ENCODE assay signal across 1 cellular context in the genomic region with DNA sequence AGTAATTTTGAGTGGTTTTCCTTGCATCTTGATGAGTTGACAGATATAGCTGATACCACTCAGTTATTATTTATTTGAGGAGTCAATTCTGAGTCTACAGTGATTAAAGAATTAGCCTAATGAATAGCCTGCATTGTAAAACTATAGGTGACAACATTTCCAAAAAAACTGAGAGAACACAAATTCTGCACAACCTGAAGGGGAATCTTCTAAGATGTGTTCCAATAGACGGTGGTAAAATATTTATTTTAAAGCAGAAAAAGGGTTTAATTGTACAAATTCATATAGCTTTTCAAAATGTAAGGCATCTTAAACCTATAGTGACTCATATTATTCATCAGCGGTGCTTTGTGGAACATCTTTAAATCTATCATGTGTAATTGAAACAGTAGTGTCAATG.
TF ChIP-seq lines count a peak whose summit lies in the region.

No MANE protein-coding gene starts in this region.

TF ChIP-seq in HCT116, 20 proteins besides CTCF, POLR2A, EP300 and RAD21 (continued from another document):
- TF ChIP-seq, protein P1, sequence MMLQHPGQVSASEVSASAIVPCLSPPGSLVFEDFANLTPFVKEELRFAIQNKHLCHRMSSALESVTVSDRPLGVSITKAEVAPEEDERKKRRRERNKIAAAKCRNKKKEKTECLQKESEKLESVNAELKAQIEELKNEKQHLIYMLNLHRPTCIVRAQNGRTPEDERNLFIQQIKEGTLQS (IDR thresholded peaks at IDR 0.05), result no peak
- TF ChIP-seq SRF (IDR thresholded peaks at IDR 0.05; ENCODE audit: low read depth), result no peak
- TF ChIP-seq, protein P2, sequence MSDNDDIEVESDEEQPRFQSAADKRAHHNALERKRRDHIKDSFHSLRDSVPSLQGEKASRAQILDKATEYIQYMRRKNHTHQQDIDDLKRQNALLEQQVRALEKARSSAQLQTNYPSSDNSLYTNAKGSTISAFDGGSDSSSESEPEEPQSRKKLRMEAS (IDR thresholded peaks at IDR 0.05), result no peak
- TF ChIP-seq SIN3A (IDR thresholded peaks at IDR 0.05; ENCODE audit: low read depth), result no peak
- no peak for TF ChIP-seq FOSL1 (IDR thresholded peaks at IDR 0.05; ENCODE audit: low read depth)
- TF ChIP-seq JUND (IDR thresholded peaks at IDR 0.05), result no peak
- TF ChIP-seq YY1 (IDR thresholded peaks at IDR 0.05; ENCODE audit: extremely low read depth, insufficient replicate concordance, low read depth, low read length), result no peak
